In genomic region chrX:15158736-15159406, GRCh38 we compare ENCODE assay signal across 9 cellular contexts.
DNase-seq lines count a peak whose midpoint lies in the region; ATAC-seq and TF ChIP-seq lines count a peak whose summit lies in the region.
"Had no signal": no experiment of that assay in that cellular context is flagged by ENCODE, and none has a peak within 500 bp of the region (broad histone marks: within the 10 kb centered on the region; RNA-seq: fewer than 3 reads in every experiment).

No MANE protein-coding gene starts in this region.

- CTCF ChIA-PET in GM10248 (lab: Yijun Ruan, JAX) = interaction anchor here (0.7 kb wide), 1 partner anchor 15 kb away, joined by 3 read pairs; no protein-coding TSS in a partner anchor

- peaks cover 2% of the 10 kb centered on the region for H3K36me3 Mint-ChIP-seq in activated naive CD8-positive, alpha-beta T cell

- DNase-seq in GM10248 (ENCODE audit: extremely low spot score) (peak; percentile 13), GM20000 (ENCODE audit: low spot score) (peak; percentile 12), NCI-H345 (lab: John Stamatoyannopoulos, UW) (no peak), 8988T (no peak), iPS-NIHi7 (ENCODE audit: extremely low spot score) (no peak), superior temporal gyrus (ENCODE audit: extremely low spot score) (no peak)
- DNase-seq: DMS79 had no signal

- no peaks in the 10 kb centered on the region for H3K9me3 Mint-ChIP-seq in activated naive CD8-positive, alpha-beta T cell (ENCODE audit: low read depth)

- H3K4me1 Mint-ChIP-seq in activated naive CD8-positive, alpha-beta T cell (ENCODE audit: low read depth) = peaks cover 51% of the 10 kb centered on the region

- H3K4me3 Mint-ChIP-seq in activated naive CD8-positive, alpha-beta T cell = peak overlapping the region; percentile 82

- peak; percentile 66 for ATAC-seq in HG03378 (IDR thresholded peaks at IDR 0.05; ENCODE audit: unreplicated experiment)

- POLR2A ChIA-PET in GM10248 (lab: Yijun Ruan, JAX) = no interaction called here

- no peaks in the 10 kb centered on the region for H3K27me3 Mint-ChIP-seq in activated naive CD8-positive, alpha-beta T cell

- no peak for TF ChIP-seq CTCF in GM10248 (IDR thresholded peaks at IDR 0.05; ENCODE audit: control extremely low read depth, extremely low read depth, low read depth, missing control alignments)
- no peak for TF ChIP-seq CTCF in GM20000 (IDR thresholded peaks at IDR 0.05; ENCODE audit: extremely low read depth, missing control alignments)

- H3K27ac Mint-ChIP-seq in activated naive CD8-positive, alpha-beta T cell = peak overlapping the region; percentile 95

Comparison
In these comparisons a context has a peak if more than half of its experiments do, and no peak if none do; other contexts are left out.
1. DNase-seq: peak in GM10248 (single experiment) and GM20000 (single experiment); none in NCI-H345 (single experiment), 8988T (single experiment), iPS-NIHi7 (single experiment) and superior temporal gyrus (single experiment).